In the genomic region with DNA sequence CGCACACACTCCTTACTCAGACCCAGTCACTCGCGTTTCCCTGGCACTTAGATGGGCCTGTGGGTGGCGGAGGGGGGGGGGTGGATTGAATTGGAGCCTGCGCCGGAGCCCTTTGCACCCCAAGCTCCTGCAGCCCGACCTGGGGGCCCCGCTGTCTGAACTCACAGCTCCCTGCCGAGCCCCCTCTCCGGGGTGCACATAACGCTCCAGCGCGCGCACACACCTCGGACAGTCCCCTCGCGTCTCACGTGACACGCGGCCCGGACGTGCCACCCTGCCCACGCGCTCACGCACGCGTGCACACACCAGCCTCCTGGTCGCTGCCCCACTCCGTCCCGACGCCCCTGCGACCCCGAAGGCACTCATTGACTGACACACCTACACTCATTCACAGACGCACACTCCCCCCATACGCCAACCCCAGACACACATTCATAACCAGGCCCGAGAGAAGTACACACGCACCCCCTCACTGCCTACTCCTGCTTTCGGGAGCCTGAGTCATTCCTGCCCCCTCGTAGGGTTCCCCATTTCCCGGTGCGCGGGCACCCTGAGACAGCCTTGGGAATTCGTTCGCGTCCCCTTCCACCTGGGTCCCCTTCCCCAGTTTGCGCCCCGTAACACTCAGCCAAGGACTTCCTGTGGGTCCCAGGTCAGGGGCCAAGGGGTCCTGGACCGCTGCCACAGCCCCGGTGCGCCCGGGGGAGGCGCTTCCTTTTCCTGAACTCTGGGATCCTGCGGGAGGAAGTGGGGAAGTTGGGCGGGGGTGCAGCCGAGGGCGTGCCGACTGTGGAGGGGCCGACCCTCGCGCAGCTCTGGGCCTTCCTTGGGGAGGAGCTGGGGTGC, we compare ENCODE assay signal across 8 cellular contexts. TPM values are rescaled to one million over a fixed set of nuclear protein-coding genes. Genes with fewer than 3 reads are reported as not detected.
DNase-seq lines count a peak whose midpoint lies in the region; ATAC-seq and TF ChIP-seq lines count a peak whose summit lies in the region.

No MANE protein-coding gene starts in this region.

- H3K4me3 Mint-ChIP-seq in activated CD8-positive, alpha-beta T cell treated with anti-CD3 and anti-CD28 coated beads for 36 hours, result peak overlapping the region; percentile 82
- peak overlapping the region; percentile 84 for H3K4me3 Mint-ChIP-seq in endodermal cell

- ATAC-seq in activated CD8-positive, alpha-beta T cell treated with anti-CD3 and anti-CD28 coated beads for 36 hours, result peak; percentile 45
- peak; percentile 54 for ATAC-seq in mucosa of descending colon
- ATAC-seq in GM21786 (IDR thresholded peaks at IDR 0.05; ENCODE audit: unreplicated experiment), result no peak

- DNase-seq in BJ (ENCODE audit: low read depth) (no peak), MG63 (peak; percentile 65), endodermal cell (peak; percentile 88), mucosa of descending colon (peak; percentile 49 to 79 (median 76)), substantia nigra (lab: John Stamatoyannopoulos, UW) (peak in 19 of 49 donors; percentile 19 to 81 (median 44)), GM19240 (ENCODE audit: insufficient read length, low spot score) (no peak)
- peak; percentile 73 for DNase-seq in activated CD8-positive, alpha-beta T cell treated with anti-CD3 and anti-CD28 coated beads for 36 hours

- H3K36me3 ChIP-seq in BJ (ENCODE audit: control insufficient read depth, insufficient read depth, low read length) (peaks cover 9% of the 10 kb centered on the region), MG63 (peaks cover 4% of the 10 kb centered on the region), endodermal cell (ENCODE audit: control insufficient read depth, insufficient read depth, low read length) (peaks cover 11% of the 10 kb centered on the region), mucosa of descending colon (ENCODE audit: low read depth) (no peaks in the 10 kb centered on the region)

- WGBS in endodermal cell (ENCODE audit: insufficient coverage in 1 of 2, insufficient read length in 1 of 2), 2 experiments, result 0 to 2% methylated on average over 3 to 60 of the region's 60 CpGs

- H3K27ac ChIP-seq in endodermal cell (ENCODE audit: low read depth, low read length) (no peak overlapping the region), substantia nigra (ENCODE audit: low read depth, low read length, poor library complexity, severe bottlenecking) (peak overlapping the region; percentile 26)

- H3K9me3 Mint-ChIP-seq in activated CD8-positive, alpha-beta T cell treated with anti-CD3 and anti-CD28 coated beads for 36 hours, result no peaks in the 10 kb centered on the region
- H3K9me3 Mint-ChIP-seq in endodermal cell, result no peaks in the 10 kb centered on the region

- peaks cover 60% of the 10 kb centered on the region for H3K4me1 Mint-ChIP-seq in activated CD8-positive, alpha-beta T cell treated with anti-CD3 and anti-CD28 coated beads for 36 hours (ENCODE audit: low read depth)
- peaks cover 18% of the 10 kb centered on the region for H3K4me1 Mint-ChIP-seq in endodermal cell

- H3K27me3 Mint-ChIP-seq in activated CD8-positive, alpha-beta T cell treated with anti-CD3 and anti-CD28 coated beads for 36 hours, result no peaks in the 10 kb centered on the region
- peaks cover 1% of the 10 kb centered on the region for H3K27me3 Mint-ChIP-seq in endodermal cell (ENCODE audit: insufficient read depth)

- intact Hi-C loops in activated CD8-positive, alpha-beta T cell treated with anti-CD3 and anti-CD28 coated beads for 36 hours (cut with micrococcal nuclease), result loop anchor here (5.0 kb wide), 2 partner anchors 37 to 107 kb away; a partner anchor contains a TSS
- intact Hi-C loops in mucosa of descending colon (cut with DNase I, micrococcal nuclease), result no loop called here

- POLR2A ChIA-PET in BJ (lab: Charles Lee), result no interaction called here
- POLR2A ChIA-PET in activated CD8-positive, alpha-beta T cell treated with anti-CD3 and anti-CD28 coated beads for 36 hours (lab: Charles Lee), result interaction anchor here (0.6 to 18.8 kb wide), 9 partner anchors 9 to 45 kb away, joined by 3 to 493 read pairs (median 4); a partner anchor contains a TSS

- peaks cover 11% of the 10 kb centered on the region for H3K4me1 ChIP-seq in endodermal cell (ENCODE audit: control insufficient read depth, insufficient read depth, low read length)
- peaks cover 16% of the 10 kb centered on the region for H3K4me1 ChIP-seq in mucosa of descending colon (ENCODE audit: low read depth)

- no peaks in the 10 kb centered on the region for H3K27me3 ChIP-seq in BJ (ENCODE audit: control insufficient read depth, insufficient read depth, low read length)
- H3K27me3 ChIP-seq in MG63, result no peaks in the 10 kb centered on the region
- H3K27me3 ChIP-seq in endodermal cell (ENCODE audit: control insufficient read depth, insufficient read depth, low read length, poor library complexity, severe bottlenecking), result no peaks in the 10 kb centered on the region

- H3K36me3 Mint-ChIP-seq in activated CD8-positive, alpha-beta T cell treated with anti-CD3 and anti-CD28 coated beads for 36 hours (ENCODE audit: low read depth), result peaks cover 6% of the 10 kb centered on the region
- peaks cover 13% of the 10 kb centered on the region for H3K36me3 Mint-ChIP-seq in endodermal cell (ENCODE audit: low read depth)

- CTCF ChIA-PET in BJ (lab: Yijun Ruan, JAX), result interaction anchor here (0.9 to 1.0 kb wide), 3 partner anchors 23 to 107 kb away, joined by 3 to 4 read pairs (median 3); no protein-coding TSS in a partner anchor
- CTCF ChIA-PET in activated CD8-positive, alpha-beta T cell treated with anti-CD3 and anti-CD28 coated beads for 36 hours (lab: Charles Lee), result interaction anchor here (0.8 to 19.3 kb wide), 7 partner anchors 23 to 107 kb away, joined by 3 to 424 read pairs (median 3); a partner anchor contains a TSS

- H3K9ac ChIP-seq in endodermal cell (ENCODE audit: extremely low read depth, low read length, poor library complexity, severe bottlenecking), result no peak overlapping the region

- H3K4me3 ChIP-seq in BJ (ENCODE audit: low read depth, low read length) (peak overlapping the region; percentile 77), MG63 (peak overlapping the region; percentile 77), endodermal cell (ENCODE audit: low read length) (peak overlapping the region; percentile 88), mucosa of descending colon (no peak overlapping the region)

- H3K27ac Mint-ChIP-seq in activated CD8-positive, alpha-beta T cell treated with anti-CD3 and anti-CD28 coated beads for 36 hours, result peak overlapping the region; percentile 84
- peak overlapping the region; percentile 74 for H3K27ac Mint-ChIP-seq in endodermal cell

- TF ChIP-seq CTCF in BJ (IDR thresholded peaks at IDR 0.05; ENCODE audit: insufficient read depth, low read depth, low read length) (no peak), endodermal cell (conservative IDR thresholded peaks at IDR 0.05) (no peak), mucosa of descending colon (IDR thresholded peaks at IDR 0.05) (no peak)
- no peak for TF ChIP-seq CTCF in activated CD8-positive, alpha-beta T cell treated with anti-CD3 and anti-CD28 coated beads for 36 hours (IDR thresholded peaks at IDR 0.05)

- H3K9me3 ChIP-seq in MG63, result no peaks in the 10 kb centered on the region
- H3K9me3 ChIP-seq in endodermal cell (ENCODE audit: control insufficient read depth, low read length), result no peaks in the 10 kb centered on the region
- H3K9me3 ChIP-seq in mucosa of descending colon, result no peaks in the 10 kb centered on the region

RNA-seq across cellular contexts. Expression of a gene that starts 1.1 kb away (rescaled TPM):
- polyA plus RNA-seq in BJ (2011; rRNA removed), result 4.7 and 7.3 TPM in 2 replicates
- polyA minus RNA-seq in BJ (2011; rRNA and poly(A)+ RNA removed), result 3.2 and 4.4 TPM in 2 replicates
- 8.4 and 18.7 TPM in 2 replicates for total RNA-seq in MG63 (2014; rRNA removed; shearing (Covaris generic); ENCODE audit: low replicate concordance)
- total RNA-seq in activated CD8-positive, alpha-beta T cell treated with anti-CD3 and anti-CD28 coated beads for 36 hours, result 10 to 100 TPM; 12.4 to 13.6 TPM
- total RNA-seq in endodermal cell (10 to 100 TPM; 14.5 to 22.9 TPM), mucosa of descending colon (10 to 100 TPM in 1 of 3 donors, 1 to 10 TPM in 2; 2.3 to 20.3 (median 3.2) TPM)
- polyA plus RNA-seq in endodermal cell (2013, experiment 1 of 2), result 17.3 TPM
- polyA plus RNA-seq in endodermal cell (2013, experiment 2 of 2), result 16.7 TPM

RNA-seq across cellular contexts. Expression of a gene that starts 38.0 kb away (rescaled TPM):
- polyA plus RNA-seq in BJ (2011; rRNA removed), result not detected in 2 replicates
- not detected in 2 replicates for polyA minus RNA-seq in BJ (2011; rRNA and poly(A)+ RNA removed)
- total RNA-seq in MG63 (2014; rRNA removed; shearing (Covaris generic); ENCODE audit: low replicate concordance), result not detected in 2 replicates
- 10 to 100 TPM; 53.0 to 56.9 TPM for total RNA-seq in activated CD8-positive, alpha-beta T cell treated with anti-CD3 and anti-CD28 coated beads for 36 hours
- total RNA-seq in endodermal cell (not detected), mucosa of descending colon (1 to 10 TPM in 2 of 3 donors, under 1 TPM in 1; 0.72 to 1.2 (median 1.2) TPM)
- not detected for polyA plus RNA-seq in endodermal cell (2013, experiment 1 of 2)
- polyA plus RNA-seq in endodermal cell (2013, experiment 2 of 2), result not detected

RNA-seq across cellular contexts. Expression of a gene that starts 45.3 kb away (rescaled TPM):
- 171 and 184 TPM in 2 replicates for polyA plus RNA-seq in BJ (2011; rRNA removed)
- 181 and 188 TPM in 2 replicates for polyA minus RNA-seq in BJ (2011; rRNA and poly(A)+ RNA removed)
- 202 and 291 TPM in 2 replicates for total RNA-seq in MG63 (2014; rRNA removed; shearing (Covaris generic); ENCODE audit: low replicate concordance)
- 100 to 1,000 TPM; 589 to 605 TPM for total RNA-seq in activated CD8-positive, alpha-beta T cell treated with anti-CD3 and anti-CD28 coated beads for 36 hours
- total RNA-seq in endodermal cell (100 to 1,000 TPM; 452 to 500 TPM), mucosa of descending colon (100 to 1,000 TPM; 162 to 269 (median 217) TPM)
- polyA plus RNA-seq in endodermal cell (2013, experiment 1 of 2), result 347 TPM
- polyA plus RNA-seq in endodermal cell (2013, experiment 2 of 2), result 324 TPM

Comparison
In these comparisons a context has a peak if more than half of its experiments do, and no peak if none do; other contexts are left out.
1. DNase-seq: peak in MG63 (single experiment), activated CD8-positive, alpha-beta T cell treated with anti-CD3 and anti-CD28 coated beads for 36 hours (single experiment), endodermal cell (single experiment) and mucosa of descending colon (3 of 3); none in BJ (single experiment) and GM19240 (single experiment).
2. RNA of a gene that starts 38.0 kb away (total RNA-seq): 53.0 to 56.9 TPM in activated CD8-positive, alpha-beta T cell treated with anti-CD3 and anti-CD28 coated beads for 36 hours; 0.72 to 1.2 TPM in mucosa of descending colon, not detected in MG63 and not detected in endodermal cell; every median in the first group is over 10 times any median in the second.